25 cellular contexts compared by ENCODE assay signal in genomic region chr11:32990481-32990880, GRCh38. TPM values are rescaled to one million over a fixed set of nuclear protein-coding genes. Genes with fewer than 3 reads are reported as not detected.
"Had no signal": no experiment of that assay in that cellular context is flagged by ENCODE, and none has a peak within 500 bp of the region (broad histone marks: within the 10 kb centered on the region; RNA-seq: fewer than 3 reads in every experiment).

No MANE protein-coding gene starts in this region.

- H3K4me3 Mint-ChIP-seq: immature natural killer cell, mesothelial cell of epicardium, naive B cell had no signal

- ATAC-seq: foreskin keratinocyte, gastroesophageal sphincter, heart left ventricle, left cardiac atrium, left lung, left ventricle myocardium superior, lower lobe of right lung, mucosa of descending colon had no signal

- H3K4me1 Mint-ChIP-seq: immature natural killer cell, mesothelial cell of epicardium, naive B cell had no signal

- H3K4me3 ChIP-seq: coronary artery, dorsolateral prefrontal cortex, esophagus muscularis mucosa, gastroesophageal sphincter, heart left ventricle, hepatocyte, left lung, lower lobe of right lung, mucosa of descending colon had no signal

- H3K4me1 ChIP-seq: esophagus muscularis mucosa, foreskin keratinocyte, gastroesophageal sphincter, heart left ventricle, left lung, lower lobe of right lung had no signal

- FAIRE-seq: colon, endothelial cell of umbilical vein, frontal cortex, islet of Langerhans, keratinocyte had no signal

- H3K27ac Mint-ChIP-seq: immature natural killer cell, mesothelial cell of epicardium, naive B cell had no signal

- DNase-seq: dermis blood vessel endothelial cell; dorsolateral prefrontal cortex; effector CD4-positive, alpha-beta T cell; effector memory CD4-positive, alpha-beta T cell; foreskin keratinocyte; heart left ventricle; hypothalamus; immature natural killer cell; left cardiac atrium; left lung; left ventricle myocardium superior; lower lobe of right lung; mesenchymal stem cell; mucosa of descending colon; naive B cell had no signal

- H2AFZ ChIP-seq: hepatocyte had no signal

- H3K4me2 ChIP-seq: hepatocyte had no signal

- H3K27me3 ChIP-seq: dorsolateral prefrontal cortex, esophagus muscularis mucosa, foreskin keratinocyte, gastroesophageal sphincter, heart left ventricle, hepatocyte, left lung had no signal

- H3K79me2 ChIP-seq: hepatocyte had no signal

- H3K36me3 ChIP-seq: esophagus muscularis mucosa, gastroesophageal sphincter, heart left ventricle, left lung, lower lobe of right lung had no signal

- H3K27ac ChIP-seq: coronary artery, dorsolateral prefrontal cortex, esophagus muscularis mucosa, foreskin keratinocyte, gastroesophageal sphincter, heart left ventricle, hepatocyte, left lung, lower lobe of right lung had no signal

RNA-seq across cellular contexts. Expression of gene DEPDC7, which starts 25.2 kb away (rescaled TPM):
- total RNA-seq: endothelial cell of umbilical vein had no signal
